19 cellular contexts compared by ENCODE assay signal in genomic region chr10:97203220-97203619, GRCh38.
"Had no signal": no experiment of that assay in that cellular context is flagged by ENCODE, and none has a peak within 500 bp of the region (broad histone marks: within the 10 kb centered on the region; RNA-seq: fewer than 3 reads in every experiment).

No MANE protein-coding gene starts in this region.

- FAIRE-seq: HepG2 had no signal

- DNase-seq: IMR-90, Kasumi-1, MM.1S, NCI-H1092 treated with DMSO at 0.1 percent for 48 hours, NCI-H1436 treated with DMSO at 0.1 percent for 48 hours, NCI-H1694 treated with DMSO at 0.1 percent for 48 hours, NCI-H1930, NCI-H2081, NCI-H2107, NCI-H226, NCI-H446, NCI-H510A, NCI-H524 treated with DMSO at 0.1 percent for 48 hours, NCI-H69, NCI-H774, PC-3, SHP77, SK-N-SH had no signal
